Comparison of ENCODE assay signal across 23 cellular contexts in the genomic region with DNA sequence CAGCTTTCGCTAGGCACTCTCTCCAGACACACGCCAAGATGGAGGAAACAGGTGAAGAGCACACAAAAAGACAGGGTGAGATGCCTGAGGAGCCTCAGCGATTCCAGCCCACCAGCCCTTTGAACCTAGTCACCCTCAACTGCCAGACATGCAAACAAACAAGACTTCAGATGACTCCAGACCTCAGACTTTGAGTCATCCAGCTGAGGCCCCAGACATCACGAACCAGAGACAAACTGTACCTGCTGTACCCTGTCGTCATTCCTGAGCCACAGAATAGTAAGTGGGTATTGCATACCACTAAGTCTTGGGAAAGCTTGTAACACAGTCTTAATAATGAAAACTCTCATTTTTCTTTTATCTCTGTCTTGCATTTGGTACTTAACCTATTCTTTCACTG.
DNase-seq lines count a peak whose midpoint lies in the region; ATAC-seq and TF ChIP-seq lines count a peak whose summit lies in the region.
"Had no signal": no experiment of that assay in that cellular context is flagged by ENCODE, and none has a peak within 500 bp of the region (broad histone marks: within the 10 kb centered on the region; RNA-seq: fewer than 3 reads in every experiment).

No MANE protein-coding gene starts in this region.

- H3K27me3 Mint-ChIP-seq in stimulated activated naive CD8-positive, alpha-beta T cell treated with anti-CD3 and anti-CD28 coated beads, Interleukin-15, amount 100 ng/mL, for 72 hours, result peaks cover 19% of the 10 kb centered on the region
- H3K27me3 Mint-ChIP-seq in nephron progenitor cell (ENCODE audit: low read depth, poor library complexity), result peaks cover 22% of the 10 kb centered on the region

- WGBS in tibial nerve, 2 donors, result 92 to 93% methylated on average over 5 of the region's 5 CpGs

- H3K27me3 ChIP-seq in tibial nerve, result no peaks in the 10 kb centered on the region
- H3K27me3 ChIP-seq: BLaER1 treated with 17β-estradiol and CSF1 and Interleukin-3, amounts not matched to agents 10 nM and 100 nM; ovary; right atrium auricular region had no signal

- H3K36me3 ChIP-seq in tibial nerve, result no peaks in the 10 kb centered on the region
- H3K36me3 ChIP-seq: BLaER1 treated with 17β-estradiol and CSF1 and Interleukin-3, amounts not matched to agents 10 nM and 100 nM; ovary; right atrium auricular region had no signal

- no peak overlapping the region for H3K4me3 ChIP-seq in tibial nerve
- H3K4me3 ChIP-seq: BLaER1 treated with 17β-estradiol and CSF1 and Interleukin-3, amounts not matched to agents 10 nM and 100 nM; ovary; right atrium auricular region had no signal

- no peaks in the 10 kb centered on the region for H3K4me1 ChIP-seq in tibial nerve
- H3K4me1 ChIP-seq: BLaER1 treated with 17β-estradiol and CSF1 and Interleukin-3, amounts not matched to agents 10 nM and 100 nM; right atrium auricular region had no signal

- no peak for TF ChIP-seq POLR2A in tibial nerve (IDR thresholded peaks at IDR 0.05)

- no peaks in the 10 kb centered on the region for H3K36me3 Mint-ChIP-seq in nephron progenitor cell (ENCODE audit: low read depth)
- H3K36me3 Mint-ChIP-seq: naive thymus-derived CD4-positive, alpha-beta T cell had no signal

- peak; percentile 40 for ATAC-seq in stimulated activated naive CD8-positive, alpha-beta T cell treated with anti-CD3 and anti-CD28 coated beads, Interleukin-15, amount 100 ng/mL, for 72 hours
- no peak for ATAC-seq in stimulated activated naive CD8-positive, alpha-beta T cell treated with anti-CD3 and anti-CD28 coated beads, Interleukin-15, Interleukin-2, amounts not matched to agents 100 U/mL and 50 U/mL, for 24 hours
- ATAC-seq in HG03196 (IDR thresholded peaks at IDR 0.05; ENCODE audit: unreplicated experiment) (no peak), GM19397 (IDR thresholded peaks at IDR 0.05; ENCODE audit: unreplicated experiment) (no peak)
- ATAC-seq: effector memory CD8-positive, alpha-beta T cell; naive thymus-derived CD4-positive, alpha-beta T cell had no signal

- TF ChIP-seq EP300 in tibial nerve (IDR thresholded peaks at IDR 0.05), result no peak

- H3K4me3 Mint-ChIP-seq in stimulated activated naive CD8-positive, alpha-beta T cell treated with anti-CD3 and anti-CD28 coated beads, Interleukin-15, amount 100 ng/mL, for 72 hours, result no peak overlapping the region
- H3K4me3 Mint-ChIP-seq in nephron progenitor cell, result no peak overlapping the region
- H3K4me3 Mint-ChIP-seq: effector memory CD8-positive, alpha-beta T cell; naive thymus-derived CD4-positive, alpha-beta T cell had no signal

- H3K9me3 ChIP-seq in tibial nerve, result no peaks in the 10 kb centered on the region
- H3K9me3 ChIP-seq: BLaER1 treated with 17β-estradiol and CSF1 and Interleukin-3, amounts not matched to agents 10 nM and 100 nM; ovary; right atrium auricular region had no signal

- H3K9me3 Mint-ChIP-seq in stimulated activated naive CD8-positive, alpha-beta T cell treated with anti-CD3 and anti-CD28 coated beads, Interleukin-15, amount 100 ng/mL, for 72 hours, result peaks cover 0 to 5% of the 10 kb centered on the region in 2 donors
- H3K9me3 Mint-ChIP-seq in nephron progenitor cell, result no peaks in the 10 kb centered on the region
- H3K9me3 Mint-ChIP-seq: effector memory CD8-positive, alpha-beta T cell had no signal

- no peak for TF ChIP-seq CTCF in nephron progenitor cell (IDR thresholded peaks at IDR 0.05)
- TF ChIP-seq CTCF in tibial nerve (IDR thresholded peaks at IDR 0.05), result no peak

- H3K27ac ChIP-seq in tibial nerve, result no peak overlapping the region
- H3K27ac ChIP-seq: BLaER1 treated with 17β-estradiol and CSF1 and Interleukin-3, amounts not matched to agents 10 nM and 100 nM; KMS-11; ovary; right atrium auricular region had no signal

- no peak overlapping the region for H3K27ac Mint-ChIP-seq in stimulated activated naive CD8-positive, alpha-beta T cell treated with anti-CD3 and anti-CD28 coated beads, Interleukin-15, amount 100 ng/mL, for 72 hours
- no peak overlapping the region for H3K27ac Mint-ChIP-seq in nephron progenitor cell
- H3K27ac Mint-ChIP-seq: effector memory CD8-positive, alpha-beta T cell; naive thymus-derived CD4-positive, alpha-beta T cell had no signal

- H3K4me1 Mint-ChIP-seq in stimulated activated naive CD8-positive, alpha-beta T cell treated with anti-CD3 and anti-CD28 coated beads, Interleukin-15, amount 100 ng/mL, for 72 hours, result no peaks in the 10 kb centered on the region
- peaks cover 2% of the 10 kb centered on the region for H3K4me1 Mint-ChIP-seq in nephron progenitor cell
- H3K4me1 Mint-ChIP-seq: naive thymus-derived CD4-positive, alpha-beta T cell had no signal

- no peak for DNase-seq in stimulated activated naive CD8-positive, alpha-beta T cell treated with anti-CD3 and anti-CD28 coated beads, Interleukin-15, amount 100 ng/mL, for 72 hours
- no peak for DNase-seq in stimulated activated naive CD8-positive, alpha-beta T cell treated with anti-CD3 and anti-CD28 coated beads, Interleukin-15, Interleukin-2, amounts not matched to agents 100 U/mL and 50 U/mL, for 24 hours
- DNase-seq in astrocyte of the hippocampus (ENCODE audit: low read depth, low spot score) (peak; percentile 26), islet precursor cell (peak; percentile 92), nephron progenitor cell (no peak), tibial nerve (ENCODE audit: low spot score in 2 of 2) (no peak)
- DNase-seq: activated CD4-positive, CD25-positive, alpha-beta regulatory T cell treated with anti-CD3 and anti-CD28 coated beads, Interleukin-2, amount 50 U/mL, for 72 hours; activated naive CD4-positive, alpha-beta T cell treated with Interleukin-2 at 50 U/mL for 16 hours; activated T-cell treated with anti-CD3 and anti-CD28 coated beads, Interleukin-2, amount 50 U/mL, for 1 hour; aorta; Calu3; effector memory CD8-positive, alpha-beta T cell; EL; naive thymus-derived CD4-positive, alpha-beta T cell; NCI-H187; NCI-H774; ovary; SHP77 had no signal

Comparison
In these comparisons a context has a peak if more than half of its experiments do, and no peak if none do; other contexts are left out.
1. DNase-seq: peak in astrocyte of the hippocampus (single experiment) and islet precursor cell (single experiment); none in stimulated activated naive CD8-positive, alpha-beta T cell treated with anti-CD3 and anti-CD28 coated beads, Interleukin-15, amount 100 ng/mL, for 72 hours (0 of 2), stimulated activated naive CD8-positive, alpha-beta T cell treated with anti-CD3 and anti-CD28 coated beads, Interleukin-15, Interleukin-2, amounts not matched to agents 100 U/mL and 50 U/mL, for 24 hours (single experiment), nephron progenitor cell (single experiment) and tibial nerve (0 of 2).